Comparison of ENCODE assay signal across 1 cellular context in genomic region chr17:28703552-28704218, GRCh38.
TF ChIP-seq lines count a peak whose summit lies in the region.

No MANE protein-coding gene starts in this region.

TF ChIP-seq in HepG2, 621 proteins besides CTCF, POLR2A, EP300 and RAD21:
- TF ChIP-seq ZNF414 (CRISPR knock-in tag; IDR thresholded peaks at IDR 0.05) (no peak), ISL2 (CRISPR knock-in tag; IDR thresholded peaks at IDR 0.05) (no peak), KLF13 (CRISPR knock-in tag; IDR thresholded peaks at IDR 0.05) (no peak), ZNF589 (CRISPR knock-in tag; conservative IDR thresholded peaks at IDR 0.05) (no peak), ZNF34 (CRISPR knock-in tag; IDR thresholded peaks at IDR 0.05; ENCODE audit: borderline replicate concordance) (no peak), NCOA5 (CRISPR knock-in tag; IDR thresholded peaks at IDR 0.05) (no peak), CCDC6 (CRISPR knock-in tag; IDR thresholded peaks at IDR 0.05) (no peak)
